In genomic region chr19:43250296-43250695, GRCh38 we compare ENCODE assay signal across 3 cellular contexts. TPM values are rescaled to one million over a fixed set of nuclear protein-coding genes. Genes with fewer than 3 reads are reported as not detected.
"Had no signal": no experiment of that assay in that cellular context is flagged by ENCODE, and none has a peak within 500 bp of the region (broad histone marks: within the 10 kb centered on the region; RNA-seq: fewer than 3 reads in every experiment).

No MANE protein-coding gene starts in this region.

RNA-seq across cellular contexts. Expression of gene PSG9, which starts 19.0 kb away (rescaled TPM):
- total RNA-seq: H1, H7, H9 had no signal
- polyA plus RNA-seq: H1 had no signal

RNA-seq across cellular contexts. Expression of gene PSG4, which starts 44.9 kb away (rescaled TPM):
- total RNA-seq: H1, H7, H9 had no signal
- polyA plus RNA-seq: H1 had no signal
